2 cellular contexts compared by ENCODE assay signal in genomic region chr12:129064201-129064881, GRCh38.
TF ChIP-seq lines count a peak whose summit lies in the region.

No MANE protein-coding gene starts in this region.

TF ChIP-seq in neural cell, 6 proteins besides CTCF, POLR2A, EP300 and RAD21 (continued from another document):
- no peak for TF ChIP-seq REST (IDR thresholded peaks at IDR 0.05; ENCODE audit: borderline replicate concordance)
- no peak for TF ChIP-seq MXI1 (conservative IDR thresholded peaks at IDR 0.05; ENCODE audit: poor library complexity, severe bottlenecking)

TF ChIP-seq in GM23338, 12 proteins besides CTCF, POLR2A, EP300 and RAD21 (continued from another document):
- TF ChIP-seq ZNF462 (CRISPR knock-in tag; IDR thresholded peaks at IDR 0.05) (no peak), JUNB (IDR thresholded peaks at IDR 0.05; ENCODE audit: unreplicated experiment) (no peak), ETS1 (IDR thresholded peaks at IDR 0.05) (no peak), EZH2phosphoT487 (IDR thresholded peaks at IDR 0.05; ENCODE audit: unreplicated experiment) (no peak), EZH2 (IDR thresholded peaks at IDR 0.05; ENCODE audit: low read depth, unreplicated experiment) (no peak), NANOG (IDR thresholded peaks at IDR 0.05; ENCODE audit: borderline replicate concordance) (no peak), POLR2AphosphoS5 (IDR thresholded peaks at IDR 0.05; ENCODE audit: low read depth) (no peak), CREB1 (CRISPR knock-in tag; IDR thresholded peaks at IDR 0.05; ENCODE audit: low read depth) (no peak), ZNF114 (CRISPR knock-in tag; IDR thresholded peaks at IDR 0.05) (no peak), ZNF331 (CRISPR knock-in tag; IDR thresholded peaks at IDR 0.05; ENCODE audit: low read depth) (no peak), STAT1 (IDR thresholded peaks at IDR 0.05; ENCODE audit: unreplicated experiment) (no peak)
